Comparison of ENCODE assay signal across 1 cellular context in the genomic region with DNA sequence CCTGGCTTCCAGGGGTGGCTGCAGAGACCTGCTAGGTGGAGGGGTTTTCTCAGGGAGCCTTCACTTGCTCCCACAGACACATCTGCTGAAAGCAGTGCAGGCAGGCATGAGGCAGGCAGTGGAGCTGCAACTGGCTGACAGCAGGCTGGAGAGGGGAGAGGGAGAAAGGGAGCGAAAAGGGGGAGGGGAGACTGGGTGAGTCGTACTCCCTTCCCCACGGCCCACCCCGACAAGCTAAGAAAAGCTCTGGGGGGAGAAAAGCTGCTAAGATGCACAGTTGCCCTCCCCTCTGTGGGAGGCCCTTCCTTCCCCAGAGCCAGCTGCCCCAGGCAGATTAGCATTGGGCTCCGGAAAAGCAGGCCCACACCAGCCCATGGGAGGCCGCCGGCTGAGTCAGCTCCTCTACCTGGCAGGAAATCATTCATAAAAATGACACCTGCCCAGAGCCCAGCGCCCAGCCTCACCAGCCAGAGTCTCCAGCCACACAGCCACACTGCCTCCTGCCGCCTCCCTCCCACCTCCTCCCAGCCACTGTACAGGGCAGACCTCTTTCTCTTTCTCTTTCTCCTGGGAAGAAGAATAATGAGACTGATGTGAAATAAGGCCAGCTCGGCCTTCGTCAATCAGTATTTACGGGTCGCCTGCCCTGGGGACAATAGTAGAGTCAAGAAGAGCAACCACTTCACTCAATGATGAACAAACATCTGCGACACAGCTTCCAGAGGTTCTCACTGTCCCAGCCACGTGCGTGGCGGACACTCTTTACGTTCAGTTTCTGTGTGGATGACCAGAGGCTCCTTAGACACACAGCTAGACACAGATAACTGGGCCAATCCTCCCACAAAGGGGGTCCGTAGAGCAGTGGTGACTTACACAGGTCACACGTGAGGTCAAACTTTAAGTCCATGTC.
TF ChIP-seq lines count a peak whose summit lies in the region.

No MANE protein-coding gene starts in this region.

TF ChIP-seq in K562, 482 proteins besides CTCF, POLR2A, EP300 and RAD21 (continued from another document and continues in another):
- peak; percentile 52; the same call in 1 of the 2 replicates for TF ChIP-seq ZNF609 (CRISPR knock-in tag; IDR thresholded peaks at IDR 0.05; ENCODE audit: borderline replicate concordance)
- no peak for TF ChIP-seq IFI16 (CRISPR knock-in tag; IDR thresholded peaks at IDR 0.05)
- peak; percentile 78 for TF ChIP-seq NFIC (IDR thresholded peaks at IDR 0.05)
- TF ChIP-seq E4F1 (CRISPR knock-in tag; IDR thresholded peaks at IDR 0.05; ENCODE audit: borderline replicate concordance), result no peak
- TF ChIP-seq CCAR2 (IDR thresholded peaks at IDR 0.05; ENCODE audit: low read depth, low read length), result no peak
- no peak for TF ChIP-seq MCM7 (IDR thresholded peaks at IDR 0.05)
- no peak for TF ChIP-seq ZBTB12 (CRISPR knock-in tag; IDR thresholded peaks at IDR 0.05)
- no peak for TF ChIP-seq ZNF407 (IDR thresholded peaks at IDR 0.05; ENCODE audit: low read depth)
- no peak for TF ChIP-seq PRMT5 (CRISPR knock-in tag; IDR thresholded peaks at IDR 0.05)
- no peak for TF ChIP-seq NELFE (IDR thresholded peaks at IDR 0.05; ENCODE audit: insufficient read depth, insufficient read length)
- TF ChIP-seq ATF4 (CRISPR knock-in tag; IDR thresholded peaks at IDR 0.05), result no peak
- TF ChIP-seq EZH2 (IDR thresholded peaks at IDR 0.05; ENCODE audit: borderline replicate concordance, low read depth, low read length), result no peak
- TF ChIP-seq NR2C2 (CRISPR knock-in tag; IDR thresholded peaks at IDR 0.05), result no peak
- TF ChIP-seq NR2C2 (tag; IDR thresholded peaks at IDR 0.05), result 0 out of 2 replicates have a peak, but pooled peaks have one; percentile 57
- no peak for TF ChIP-seq FOXP1 (CRISPR knock-in tag; IDR thresholded peaks at IDR 0.05)
- no peak for TF ChIP-seq PHB (CRISPR knock-in tag; IDR thresholded peaks at IDR 0.05)
- TF ChIP-seq, protein P1, sequence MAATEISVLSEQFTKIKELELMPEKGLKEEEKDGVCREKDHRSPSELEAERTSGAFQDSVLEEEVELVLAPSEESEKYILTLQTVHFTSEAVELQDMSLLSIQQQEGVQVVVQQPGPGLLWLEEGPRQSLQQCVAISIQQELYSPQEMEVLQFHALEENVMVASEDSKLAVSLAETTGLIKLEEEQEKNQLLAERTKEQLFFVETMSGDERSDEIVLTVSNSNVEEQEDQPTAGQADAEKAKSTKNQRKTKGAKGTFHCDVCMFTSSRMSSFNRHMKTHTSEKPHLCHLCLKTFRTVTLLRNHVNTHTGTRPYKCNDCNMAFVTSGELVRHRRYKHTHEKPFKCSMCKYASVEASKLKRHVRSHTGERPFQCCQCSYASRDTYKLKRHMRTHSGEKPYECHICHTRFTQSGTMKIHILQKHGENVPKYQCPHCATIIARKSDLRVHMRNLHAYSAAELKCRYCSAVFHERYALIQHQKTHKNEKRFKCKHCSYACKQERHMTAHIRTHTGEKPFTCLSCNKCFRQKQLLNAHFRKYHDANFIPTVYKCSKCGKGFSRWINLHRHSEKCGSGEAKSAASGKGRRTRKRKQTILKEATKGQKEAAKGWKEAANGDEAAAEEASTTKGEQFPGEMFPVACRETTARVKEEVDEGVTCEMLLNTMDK (IDR thresholded peaks at IDR 0.05; ENCODE audit: borderline replicate concordance, insufficient read depth, low read depth, low read length, poor library complexity, severe bottlenecking), result no peak
- TF ChIP-seq MYC (IDR thresholded peaks at IDR 0.05; ENCODE audit: low read depth, low read length), result peak; percentile 59; the same call in 1 of the 2 replicates
- 0 out of 2 replicates have a peak, but pooled peaks have one; percentile 40 for TF ChIP-seq MYC (CRISPR knock-in tag; IDR thresholded peaks at IDR 0.05; ENCODE audit: borderline replicate concordance, low read depth)
- no peak for TF ChIP-seq RBM39 (optimal IDR thresholded peaks at IDR 0.05; ENCODE audit: low read depth, low read length)
- TF ChIP-seq HNRNPLL (IDR thresholded peaks at IDR 0.05; ENCODE audit: low read depth, low read length, poor library complexity, severe bottlenecking), result no peak
- TF ChIP-seq KLF16 (IDR thresholded peaks at IDR 0.05), result peak; percentile 88
- TF ChIP-seq TBP (optimal IDR thresholded peaks at IDR 0.05; ENCODE audit: low read depth, low read length), result peak; percentile 16
- TF ChIP-seq SMAD3 (CRISPR knock-in tag; conservative IDR thresholded peaks at IDR 0.05), result no peak
- peak; percentile 45; the same call in 1 of the 2 replicates for TF ChIP-seq SP1 (CRISPR knock-in tag; IDR thresholded peaks at IDR 0.05)
- TF ChIP-seq ZKSCAN1 (IDR thresholded peaks at IDR 0.05; ENCODE audit: low read depth, low read length), result no peak
- TF ChIP-seq CREBBP (IDR thresholded peaks at IDR 0.05; ENCODE audit: low read depth, low read length), result no peak
- TF ChIP-seq MCM5 (IDR thresholded peaks at IDR 0.05; ENCODE audit: low read depth), result no peak
- no peak for TF ChIP-seq SIN3B (IDR thresholded peaks at IDR 0.05; ENCODE audit: low read depth)
- TF ChIP-seq SLC30A9 (CRISPR knock-in tag; IDR thresholded peaks at IDR 0.05), result no peak
- no peak for TF ChIP-seq ZNF274 (IDR thresholded peaks at IDR 0.05; ENCODE audit: borderline replicate concordance, low read depth, low read length)
- peak; percentile 75; the same call in 1 of the 2 replicates for TF ChIP-seq SOX6 (IDR thresholded peaks at IDR 0.05)
